ENCODE assay signal across 30 cellular contexts in the genomic region with DNA sequence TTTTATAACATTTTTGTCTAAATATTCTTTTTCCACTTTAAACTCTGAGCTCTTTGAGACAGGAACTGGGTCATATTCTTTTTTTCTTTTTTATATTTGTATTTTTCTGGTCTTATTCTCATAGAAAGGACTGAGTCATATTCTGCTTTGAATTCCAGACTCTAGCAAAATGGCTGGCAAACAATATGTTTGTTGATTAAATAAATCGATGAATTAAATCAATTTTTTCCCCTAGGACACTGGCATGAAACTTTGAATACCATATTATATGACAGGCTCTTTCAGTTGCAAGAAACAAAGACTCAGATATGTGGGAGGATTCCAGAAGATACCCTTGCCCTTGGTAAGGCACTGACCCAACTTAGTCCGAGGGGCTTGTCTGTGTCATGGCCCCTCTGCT. TPM values are rescaled to one million over a fixed set of nuclear protein-coding genes. Genes with fewer than 3 reads are reported as not detected.
"Had no signal": no experiment of that assay in that cellular context is flagged by ENCODE, and none has a peak within 500 bp of the region (broad histone marks: within the 10 kb centered on the region; RNA-seq: fewer than 3 reads in every experiment).

No MANE protein-coding gene starts in this region.

- H3K4me3 ChIP-seq: neural progenitor cell, ovary, psoas muscle, skin epidermis, smooth muscle cell, spleen, suprapubic skin, testis, tibial artery, transverse colon, upper lobe of right lung, uterus had no signal

- H3K4me1 ChIP-seq: psoas muscle, upper lobe of right lung, uterus had no signal

- H3K9me3 ChIP-seq: ovary, psoas muscle, spleen, suprapubic skin, testis, tibial artery, transverse colon, upper lobe of right lung, uterus had no signal

- H3K36me3 Mint-ChIP-seq: naive thymus-derived CD4-positive, alpha-beta T cell; natural killer cell; neural progenitor cell; stimulated activated naive B cell treated with anti-CD40 and anti-IgM and Interleukin-4, amounts not matched to agents 10 μg/mL and 1 μg/mL and 100 μg/mL, for 72 hours; type B pancreatic cell had no signal

- H3K27ac Mint-ChIP-seq: natural killer cell; progenitor cell of endocrine pancreas; stimulated activated naive B cell treated with anti-CD40 and anti-IgM and Interleukin-4, amounts not matched to agents 10 μg/mL and 1 μg/mL and 100 μg/mL, for 72 hours; stimulated activated naive CD8-positive, alpha-beta T cell treated with anti-CD3 and anti-CD28 coated beads, Interleukin-15, Interleukin-2, amounts not matched to agents 100 ng/mL and 50 ng/mL, for 24 hours; type B pancreatic cell had no signal

- H3K4me3 Mint-ChIP-seq: naive thymus-derived CD4-positive, alpha-beta T cell; natural killer cell; nephron; neural progenitor cell; stimulated activated naive B cell treated with anti-CD40 and anti-IgM and Interleukin-4, amounts not matched to agents 10 μg/mL and 1 μg/mL and 100 μg/mL, for 72 hours; stimulated activated naive CD8-positive, alpha-beta T cell treated with anti-CD3 and anti-CD28 coated beads, Interleukin-15, Interleukin-2, amounts not matched to agents 100 ng/mL and 50 ng/mL, for 24 hours; type B pancreatic cell had no signal

- H3K27ac ChIP-seq: neural progenitor cell, ovary, parathyroid adenoma, psoas muscle, skin epidermis, spleen, suprapubic skin, testis, tibial artery, transverse colon, upper lobe of right lung, uterus had no signal

- H3K27me3 ChIP-seq: ovary, testis, upper lobe of right lung, uterus had no signal

- H2AFZ ChIP-seq: neural progenitor cell, parathyroid adenoma had no signal

- H3K9me3 Mint-ChIP-seq: natural killer cell; stimulated activated naive CD8-positive, alpha-beta T cell treated with anti-CD3 and anti-CD28 coated beads, Interleukin-15, Interleukin-2, amounts not matched to agents 100 ng/mL and 50 ng/mL, for 24 hours; type B pancreatic cell had no signal

- H3K36me3 ChIP-seq: neural progenitor cell, ovary, spleen, suprapubic skin, tibial artery, transverse colon, upper lobe of right lung, uterus had no signal

- DNase-seq: naive thymus-derived CD4-positive, alpha-beta T cell; natural killer cell; occipital lobe; ovary; psoas muscle; right cardiac atrium; spleen; stimulated activated CD4-positive, alpha-beta T cell treated with anti-CD3 and anti-CD28 coated beads, Interleukin-12 subunit alpha, Interleukin-12 subunit beta, amount 100 ng/mL, for 4 hours; stimulated activated CD4-positive, alpha-beta T cell treated with anti-CD3 and anti-CD28 coated beads, Interleukin-1b, Interleukin-23, amount 100 ng/mL, for 48 hours; stimulated activated CD4-positive, alpha-beta T cell treated with anti-CD3 and anti-CD28 coated beads, Interleukin-4, amount 100 ng/mL, for 1 hour; stimulated activated CD4-positive, alpha-beta T cell treated with anti-CD3 and anti-CD28 coated beads, Interleukin-4, amount 100 ng/mL, for 4 hours; stimulated activated CD8-positive, alpha-beta memory T cell treated with anti-CD3 and anti-CD28 coated beads, Interleukin-4, amount 100 ng/mL, for 48 hours; stimulated activated naive B cell treated with anti-CD40 and anti-IgM and Interleukin-4, amounts not matched to agents 10 μg/mL and 1 μg/mL and 100 μg/mL, for 72 hours; stimulated activated naive CD4-positive, alpha-beta T cell treated with Interleukin-2 at 50 U/mL for 16 hours; substantia nigra; testis; tibial artery; transverse colon; upper lobe of right lung; uterus had no signal

- H3K4me2 ChIP-seq: neural progenitor cell, smooth muscle cell had no signal

- H3K9ac ChIP-seq: neural progenitor cell, parathyroid adenoma had no signal

- H3K79me2 ChIP-seq: parathyroid adenoma had no signal

- ATAC-seq: naive thymus-derived CD4-positive, alpha-beta T cell; natural killer cell; psoas muscle; right cardiac atrium; sciatic nerve; stimulated activated naive B cell treated with anti-CD40 and anti-IgM and Interleukin-4, amounts not matched to agents 10 μg/mL and 1 μg/mL and 100 μg/mL, for 72 hours; upper lobe of right lung had no signal

RNA-seq across cellular contexts. Expression of gene RGS9, which starts 3.1 kb away (rescaled TPM):
- polyA plus RNA-seq: naive thymus-derived CD4-positive, alpha-beta T cell had no signal
